8 cellular contexts compared by ENCODE assay signal in genomic region chr10:511101-511848, GRCh38.
DNase-seq lines count a peak whose midpoint lies in the region; TF ChIP-seq lines count a peak whose summit lies in the region.

No MANE protein-coding gene starts in this region.

- peak; percentile 81 for TF ChIP-seq CTCF in OCI-LY3 (IDR thresholded peaks at IDR 0.05; ENCODE audit: low read depth, low read length)

- H3K4me1 ChIP-seq in OCI-LY3 (ENCODE audit: low read length) (peaks cover 23% of the 10 kb centered on the region), muscle layer of colon (ENCODE audit: insufficient read depth, low read length) (peaks cover 64% of the 10 kb centered on the region)

- DNase-seq in NCI-H1417 (lab: John Stamatoyannopoulos, UW): peak; percentile 71 to 93 (median 88)
- no peak for DNase-seq in NCI-H1417 treated with DMSO at 0.1 percent for 48 hours (lab: John Stamatoyannopoulos, UW)
- peak; percentile 29 for DNase-seq in HS-27A (ENCODE audit: low read depth)
- peak; percentile 72 for DNase-seq in activated T-cell treated with anti-CD3 and anti-CD28 coated beads for 4 hours
- peak; percentile 60 to 76 for DNase-seq in erythroblast (lab: John Stamatoyannopoulos, UW)
- DNase-seq in stimulated activated CD8-positive, alpha-beta memory T cell treated with anti-CD3 and anti-CD28 coated beads, Interleukin-4, amount 100 ng/mL, for 24 hours (ENCODE audit: low read depth): peak; percentile 72

- H3K4me3 ChIP-seq in OCI-LY3 (ENCODE audit: low read length) (peak overlapping the region; percentile 57), muscle layer of colon (ENCODE audit: low read depth in 1 of 2, low read length in 2 of 2) (no peak overlapping the region)

- H3K36me3 ChIP-seq in OCI-LY3 (replicated peaks; ENCODE audit: low read depth, low read length) (no peaks in the 10 kb centered on the region), muscle layer of colon (ENCODE audit: insufficient read depth, low read length) (no peaks in the 10 kb centered on the region)

- H3K9ac ChIP-seq in OCI-LY3 (ENCODE audit: low read length) (peak overlapping the region; percentile 26; the same call in 1 of the 2 replicates), muscle layer of colon (ENCODE audit: low read length) (peak overlapping the region; percentile 9)

- no peaks in the 10 kb centered on the region for H3K79me2 ChIP-seq in OCI-LY3 (ENCODE audit: low read length)

- no peaks in the 10 kb centered on the region for H4K20me1 ChIP-seq in OCI-LY3 (ENCODE audit: insufficient read depth, low read length)

- H3K27me3 ChIP-seq in OCI-LY3 (ENCODE audit: low read depth, low read length) (peaks cover 8% of the 10 kb centered on the region; the same call in 1 of the 2 replicates), muscle layer of colon (ENCODE audit: control insufficient read depth in 1 of 2, insufficient read depth in 2 of 2, low read length in 2 of 2) (no peaks in the 10 kb centered on the region)

- H3K4me2 ChIP-seq in OCI-LY3 (ENCODE audit: low read length): peak overlapping the region; percentile 68

- no peak overlapping the region for H3K27ac ChIP-seq in OCI-LY3 (ENCODE audit: low read length)
- peak overlapping the region; percentile 70 for H3K27ac ChIP-seq in muscle layer of colon (ENCODE audit: low read depth, low read length)

- H3K9me3 ChIP-seq in OCI-LY3 (ENCODE audit: insufficient read depth, low read length) (no peaks in the 10 kb centered on the region), muscle layer of colon (ENCODE audit: low read length) (no peaks in the 10 kb centered on the region)

- TF ChIP-seq POLR2A in erythroblast (IDR thresholded peaks at IDR 0.05; ENCODE audit: low read length): no peak

- 0 out of 2 replicates have a peak overlapping the region, but pooled peaks have one; percentile 67 for H2AFZ ChIP-seq in OCI-LY3 (ENCODE audit: low read depth, low read length)
